8 cellular contexts compared by ENCODE assay signal in genomic region chr1:88983791-88984552, GRCh38. TPM values are rescaled to one million over a fixed set of nuclear protein-coding genes. Genes with fewer than 3 reads are reported as not detected.
DNase-seq lines count a peak whose midpoint lies in the region; ATAC-seq, FAIRE-seq and TF ChIP-seq lines count a peak whose summit lies in the region.

No MANE protein-coding gene starts in this region.

- TF ChIP-seq POLR2A in H54 (IDR thresholded peaks at IDR 0.05; ENCODE audit: low read depth, low read length) (no peak), prostate gland (IDR thresholded peaks at IDR 0.05) (no peak)

- peak; percentile 54 for TF ChIP-seq CTCF in Calu3 (IDR thresholded peaks at IDR 0.05; ENCODE audit: unreplicated experiment)
- TF ChIP-seq CTCF in prostate gland (IDR thresholded peaks at IDR 0.05) = peak in 3 of 4 experiments; percentile 48 to 71 (median 63)

- H3K4me3 Mint-ChIP-seq in Calu3 (ENCODE audit: low read depth, unreplicated experiment) = peak overlapping the region; percentile 60
- H3K4me3 Mint-ChIP-seq in activated T-helper 2 cell treated with anti-CD3 and anti-CD28 coated beads, Interferon-gamma antibody, Interleukin-2, Interleukin-4, amounts not matched to agents 10 μg/mL and 5 μg/mL and 100 μg/mL, durations not matched to agents 14 hours and 24 hours and 36 hours (ENCODE audit: low read depth) = peak overlapping the region; percentile 41

- peaks cover 47% of the 10 kb centered on the region for H3K36me3 Mint-ChIP-seq in Calu3 (ENCODE audit: insufficient read depth, unreplicated experiment)
- peaks cover 83% of the 10 kb centered on the region for H3K36me3 Mint-ChIP-seq in activated T-helper 2 cell treated with anti-CD3 and anti-CD28 coated beads, Interferon-gamma antibody, Interleukin-2, Interleukin-4, amounts not matched to agents 10 μg/mL and 5 μg/mL and 100 μg/mL, durations not matched to agents 14 hours and 24 hours and 36 hours (ENCODE audit: low read depth)

- H3K9me3 ChIP-seq in prostate gland = no peaks in the 10 kb centered on the region

- H3K4me1 ChIP-seq in prostate gland (replicated peaks) = peaks cover 3% of the 10 kb centered on the region

- H3K4me3 ChIP-seq in prostate gland = no peak overlapping the region

- DNase-seq in Calu3 (no peak), H54 (ENCODE audit: insufficient read length, low spot score) (peak; percentile 18), NCI-H510A (lab: John Stamatoyannopoulos, UW) (peak; percentile 21), foreskin melanocyte (peak; percentile 57), prostate gland (ENCODE audit: low spot score) (no peak)
- DNase-seq in activated T-helper 2 cell treated with anti-CD3 and anti-CD28 coated beads, Interferon-gamma antibody, Interleukin-2, Interleukin-4, amounts not matched to agents 10 μg/mL and 5 μg/mL and 100 μg/mL, durations not matched to agents 14 hours and 24 hours and 36 hours (ENCODE audit: low spot score) = no peak

- peak; percentile 57 for FAIRE-seq in H54 (lab: Jason Lieb, UNC)

- no peaks in the 10 kb centered on the region for H3K9me3 Mint-ChIP-seq in Calu3 (ENCODE audit: low read depth, unreplicated experiment)
- H3K9me3 Mint-ChIP-seq in activated T-helper 2 cell treated with anti-CD3 and anti-CD28 coated beads, Interferon-gamma antibody, Interleukin-2, Interleukin-4, amounts not matched to agents 10 μg/mL and 5 μg/mL and 100 μg/mL, durations not matched to agents 14 hours and 24 hours and 36 hours = no peaks in the 10 kb centered on the region

- H3K4me1 Mint-ChIP-seq in Calu3 (ENCODE audit: low read depth, unreplicated experiment) = peaks cover 64% of the 10 kb centered on the region
- peaks cover 73% of the 10 kb centered on the region for H3K4me1 Mint-ChIP-seq in activated T-helper 2 cell treated with anti-CD3 and anti-CD28 coated beads, Interferon-gamma antibody, Interleukin-2, Interleukin-4, amounts not matched to agents 10 μg/mL and 5 μg/mL and 100 μg/mL, durations not matched to agents 14 hours and 24 hours and 36 hours (ENCODE audit: low read depth)

- intact Hi-C loops in Calu3 (cut with micrococcal nuclease; ENCODE audit: unreplicated experiment) (no loop called here), prostate gland (cut with DNase I) (loop anchor here (2.0 kb wide), 1 partner anchor 79 kb away; no protein-coding TSS in a partner anchor)
- intact Hi-C loops in activated T-helper 2 cell treated with anti-CD3 and anti-CD28 coated beads, Interferon-gamma antibody, Interleukin-2, Interleukin-4, amounts not matched to agents 10 μg/mL and 5 μg/mL and 100 μg/mL, durations not matched to agents 14 hours and 24 hours and 36 hours (cut with micrococcal nuclease) = loop anchor here (1.0 to 5.0 kb wide), 4 partner anchors 8 to 538 kb away; partner anchors contain the start of genes GTF2B, KYAT3, LRRC8B and RBMXL1

- ATAC-seq in GM21423 (IDR thresholded peaks at IDR 0.05; ENCODE audit: unreplicated experiment) (no peak), HG03460 (IDR thresholded peaks at IDR 0.05; ENCODE audit: unreplicated experiment) (no peak)

- peak overlapping the region; percentile 89 for H3K27ac Mint-ChIP-seq in Calu3 (ENCODE audit: unreplicated experiment)
- H3K27ac Mint-ChIP-seq in activated T-helper 2 cell treated with anti-CD3 and anti-CD28 coated beads, Interferon-gamma antibody, Interleukin-2, Interleukin-4, amounts not matched to agents 10 μg/mL and 5 μg/mL and 100 μg/mL, durations not matched to agents 14 hours and 24 hours and 36 hours = peak overlapping the region; percentile 44

- CTCF ChIA-PET in Calu3 (lab: Charles Lee) = interaction anchor here (0.7 to 2.2 kb wide), 7 partner anchors 10 to 470 kb away, joined by 3 to 11 read pairs (median 6); no protein-coding TSS in a partner anchor

- WGBS in prostate gland = 84% methylated on average over 17 of the region's 17 CpGs

- BruUV-seq in Calu3 (replicated peaks; lab: Mats Ljungman, UMichigan) = no TSS peak

- H3K27me3 ChIP-seq in prostate gland (replicated peaks; ENCODE audit: insufficient read depth) = no peaks in the 10 kb centered on the region

- H3K36me3 ChIP-seq in prostate gland = no peaks in the 10 kb centered on the region

- no peaks in the 10 kb centered on the region for H3K27me3 Mint-ChIP-seq in Calu3 (ENCODE audit: unreplicated experiment)
- no peaks in the 10 kb centered on the region for H3K27me3 Mint-ChIP-seq in activated T-helper 2 cell treated with anti-CD3 and anti-CD28 coated beads, Interferon-gamma antibody, Interleukin-2, Interleukin-4, amounts not matched to agents 10 μg/mL and 5 μg/mL and 100 μg/mL, durations not matched to agents 14 hours and 24 hours and 36 hours (ENCODE audit: low read depth)

- H3K27ac ChIP-seq in prostate gland = peak overlapping the region; percentile 28 to 66

RNA-seq across cellular contexts. Expression of gene KYAT3, which starts 8.5 kb away (rescaled TPM):
- total RNA-seq in Calu3 (2022) = 23.1 and 23.6 TPM in 2 replicates
- 32.6 and 33.9 TPM in 2 replicates for total RNA-seq in activated T-helper 2 cell treated with anti-CD3 and anti-CD28 coated beads, Interferon-gamma antibody, Interleukin-2, Interleukin-4, amounts not matched to agents 10 μg/mL and 5 μg/mL and 100 μg/mL, durations not matched to agents 14 hours and 24 hours and 36 hours
- total RNA-seq in prostate gland = 10 to 100 TPM; 21.8 to 26.1 TPM

RNA-seq across cellular contexts. Expression of gene RBMXL1, which starts 8.5 kb away (rescaled TPM):
- total RNA-seq in Calu3 (2022) (38.9 and 42.9 TPM in 2 replicates), prostate gland (10 to 100 TPM; 14.9 to 36.9 TPM)
- 27.8 and 28.7 TPM in 2 replicates for total RNA-seq in activated T-helper 2 cell treated with anti-CD3 and anti-CD28 coated beads, Interferon-gamma antibody, Interleukin-2, Interleukin-4, amounts not matched to agents 10 μg/mL and 5 μg/mL and 100 μg/mL, durations not matched to agents 14 hours and 24 hours and 36 hours

RNA-seq across cellular contexts. Expression of gene GBP3, which starts 38.7 kb away (rescaled TPM):
- total RNA-seq in Calu3 (2022) = 60.0 and 95.4 TPM in 2 replicates
- total RNA-seq in activated T-helper 2 cell treated with anti-CD3 and anti-CD28 coated beads, Interferon-gamma antibody, Interleukin-2, Interleukin-4, amounts not matched to agents 10 μg/mL and 5 μg/mL and 100 μg/mL, durations not matched to agents 14 hours and 24 hours and 36 hours = 6.4 and 7.5 TPM in 2 replicates
- total RNA-seq in prostate gland = 10 to 100 TPM; 15.8 to 32.7 TPM

Comparison
In these comparisons a context has a peak if more than half of its experiments do, and no peak if none do; other contexts are left out.
1. DNase-seq: peak in H54 (single experiment), NCI-H510A (single experiment) and foreskin melanocyte (single experiment); none in Calu3 (single experiment), activated T-helper 2 cell treated with anti-CD3 and anti-CD28 coated beads, Interferon-gamma antibody, Interleukin-2, Interleukin-4, amounts not matched to agents 10 μg/mL and 5 μg/mL and 100 μg/mL, durations not matched to agents 14 hours and 24 hours and 36 hours (single experiment) and prostate gland (single experiment).